In genomic region chr17:44948315-44948795, GRCh38 we compare ENCODE assay signal across 8 cellular contexts. TPM values are rescaled to one million over a fixed set of nuclear protein-coding genes. Genes with fewer than 3 reads are reported as not detected.
DNase-seq lines count a peak whose midpoint lies in the region; ATAC-seq, FAIRE-seq and TF ChIP-seq lines count a peak whose summit lies in the region.

No MANE protein-coding gene starts in this region.

- H3K4me3 Mint-ChIP-seq in T-helper 1 cell treated with Interleukin-12 subunit alpha and Interleukin-12 subunit beta and Interleukin-4 antibody, amounts not matched to agents 30 μg/mL and 1 μg/mL, for 36 hours = peak overlapping the region; percentile 94
- peak overlapping the region; percentile 88 for H3K4me3 Mint-ChIP-seq in activated T-helper 17 cell treated with anti-CD3 and anti-CD28 coated beads, Interleukin-2, amount 50 U/mL, for 72 hours

- peak overlapping the region; percentile 60 to 92 (median 86) for H3K4me3 ChIP-seq in keratinocyte (ENCODE audit: control insufficient read depth in 2 of 3, extremely low read depth in 1 of 3, insufficient read depth in 2 of 3, low read depth in 1 of 3, low read length in 3 of 3)
- peak overlapping the region; percentile 88 to 89 for H3K4me3 ChIP-seq in stomach smooth muscle (ENCODE audit: low read length in 2 of 2)

- no peak for TF ChIP-seq CTCF in keratinocyte (optimal IDR thresholded peaks at IDR 0.05 in 1 of 3, IDR thresholded peaks at IDR 0.05 in 1 of 3, conservative IDR thresholded peaks at IDR 0.05 in 1 of 3; ENCODE audit: extremely low read depth in 1 of 3, insufficient read depth in 2 of 3, low read length in 3 of 3)

- no peaks in the 10 kb centered on the region for H3K27me3 Mint-ChIP-seq in T-helper 1 cell treated with Interleukin-12 subunit alpha and Interleukin-12 subunit beta and Interleukin-4 antibody, amounts not matched to agents 30 μg/mL and 1 μg/mL, for 36 hours (ENCODE audit: low read depth)
- no peaks in the 10 kb centered on the region for H3K27me3 Mint-ChIP-seq in activated T-helper 17 cell treated with anti-CD3 and anti-CD28 coated beads, Interleukin-2, amount 50 U/mL, for 72 hours

- H3K9me3 Mint-ChIP-seq in T-helper 1 cell treated with Interleukin-12 subunit alpha and Interleukin-12 subunit beta and Interleukin-4 antibody, amounts not matched to agents 30 μg/mL and 1 μg/mL, for 36 hours = no peaks in the 10 kb centered on the region
- no peaks in the 10 kb centered on the region for H3K9me3 Mint-ChIP-seq in activated T-helper 17 cell treated with anti-CD3 and anti-CD28 coated beads, Interleukin-2, amount 50 U/mL, for 72 hours

- peak overlapping the region; percentile 95 for H3K27ac Mint-ChIP-seq in T-helper 1 cell treated with Interleukin-12 subunit alpha and Interleukin-12 subunit beta and Interleukin-4 antibody, amounts not matched to agents 30 μg/mL and 1 μg/mL, for 36 hours
- H3K27ac Mint-ChIP-seq in activated T-helper 17 cell treated with anti-CD3 and anti-CD28 coated beads, Interleukin-2, amount 50 U/mL, for 72 hours = peak overlapping the region; percentile 87

- peak overlapping the region; percentile 38 for H2AFZ ChIP-seq in keratinocyte (ENCODE audit: control insufficient read depth, low read length)

- H3K4me1 Mint-ChIP-seq in T-helper 1 cell treated with Interleukin-12 subunit alpha and Interleukin-12 subunit beta and Interleukin-4 antibody, amounts not matched to agents 30 μg/mL and 1 μg/mL, for 36 hours (ENCODE audit: low read depth) = peaks cover 19% of the 10 kb centered on the region
- peaks cover 6% of the 10 kb centered on the region for H3K4me1 Mint-ChIP-seq in activated T-helper 17 cell treated with anti-CD3 and anti-CD28 coated beads, Interleukin-2, amount 50 U/mL, for 72 hours

- peaks cover 8% of the 10 kb centered on the region for H3K4me1 ChIP-seq in keratinocyte (ENCODE audit: control insufficient read depth, extremely low read depth, insufficient read depth, low read length)
- H3K4me1 ChIP-seq in stomach smooth muscle (ENCODE audit: control insufficient read depth, insufficient read depth, low read length) = peaks cover 15% of the 10 kb centered on the region

- dilution Hi-C loops in keratinocyte (cut with MboI; ENCODE audit: extremely low pct_ligation_motif_present, low sequenced_read_pairs) = no loop called here

- FAIRE-seq in keratinocyte (lab: Jason Lieb, UNC) = no peak

- H3K79me2 ChIP-seq in keratinocyte (ENCODE audit: control insufficient read depth, insufficient read depth, low read length) = peaks cover 41% of the 10 kb centered on the region

- peaks cover 10% of the 10 kb centered on the region for H3K36me3 Mint-ChIP-seq in T-helper 1 cell treated with Interleukin-12 subunit alpha and Interleukin-12 subunit beta and Interleukin-4 antibody, amounts not matched to agents 30 μg/mL and 1 μg/mL, for 36 hours (ENCODE audit: low read depth)
- H3K36me3 Mint-ChIP-seq in activated T-helper 17 cell treated with anti-CD3 and anti-CD28 coated beads, Interleukin-2, amount 50 U/mL, for 72 hours (ENCODE audit: low read depth) = peaks cover 9% of the 10 kb centered on the region

- H3K4me2 ChIP-seq in keratinocyte (ENCODE audit: control insufficient read depth, extremely low read depth, insufficient read depth, low read depth, low read length) = peak overlapping the region; percentile 75

- no peaks in the 10 kb centered on the region for H3K27me3 ChIP-seq in keratinocyte (ENCODE audit: control insufficient read depth, extremely low read depth, insufficient read depth, low read length)
- peaks cover 0 to 3% of the 10 kb centered on the region in 2 donors for H3K27me3 ChIP-seq in stomach smooth muscle (ENCODE audit: control insufficient read depth in 1 of 2, insufficient read depth in 2 of 2, low read length in 2 of 2)

- H4K20me1 ChIP-seq in keratinocyte (ENCODE audit: control insufficient read depth, extremely low read depth, insufficient read depth, low read length) = no peaks in the 10 kb centered on the region

- no peak for ATAC-seq in activated T-helper 17 cell treated with anti-CD3 and anti-CD28 coated beads, Interleukin-2, amount 50 U/mL, for 72 hours (replicated peaks)
- ATAC-seq in GM21526 (IDR thresholded peaks at IDR 0.05; ENCODE audit: low FRiP score, unreplicated experiment) = no peak

- DNase-seq in T-helper 1 cell (no peak), keratinocyte (ENCODE audit: low read depth, low spot score) (no peak), NCI-H2107 treated with DMSO at 0.1 percent for 48 hours (lab: John Stamatoyannopoulos, UW; ENCODE audit: unreplicated experiment) (no peak), A172 (ENCODE audit: low spot score) (no peak)

- H3K36me3 ChIP-seq in keratinocyte (ENCODE audit: control insufficient read depth in 2 of 2, extremely low read depth in 1 of 2, insufficient read depth in 2 of 2, low read length in 2 of 2) (no peaks in the 10 kb centered on the region), stomach smooth muscle (ENCODE audit: control insufficient read depth in 2 of 2, insufficient read depth in 2 of 2, low read length in 2 of 2) (no peaks in the 10 kb centered on the region)

- H3K9ac ChIP-seq in keratinocyte (ENCODE audit: control insufficient read depth, extremely low read depth, insufficient read depth, low read length) = peak overlapping the region; percentile 81
- H3K9ac ChIP-seq in stomach smooth muscle (ENCODE audit: low read length in 2 of 2) = peak overlapping the region in 1 of 2 donors; percentile 60

- H3K27ac ChIP-seq in keratinocyte (ENCODE audit: control insufficient read depth, insufficient read depth, low read length) (peak overlapping the region; percentile 40), stomach smooth muscle (ENCODE audit: low read length) (no peak overlapping the region)

- H3K9me1 ChIP-seq in keratinocyte (ENCODE audit: control insufficient read depth, extremely low read depth, insufficient read depth, low read length) = no peaks in the 10 kb centered on the region

- no peaks in the 10 kb centered on the region for H3K9me3 ChIP-seq in keratinocyte (ENCODE audit: control insufficient read depth, low read depth, low read length)
- H3K9me3 ChIP-seq in stomach smooth muscle (ENCODE audit: control insufficient read depth in 2 of 2, low read length in 2 of 2) = no peaks in the 10 kb centered on the region

RNA-seq across cellular contexts. Expression of gene KIF18B, which starts 0.8 kb away (rescaled TPM):
- total RNA-seq in activated T-helper 17 cell treated with anti-CD3 and anti-CD28 coated beads, Interleukin-2, amount 50 U/mL, for 72 hours = 10 to 100 TPM; 37.7 to 51.5 TPM
- 0.99 to 8.1 TPM (median 5.1 TPM) in 3 replicates for polyA plus RNA-seq in keratinocyte
- polyA plus RNA-seq in keratinocyte (2011; ENCODE audit: low read depth) = not detected
- 1.2 and 1.5 TPM in 2 replicates for polyA plus RNA-seq in keratinocyte (2011; cell fraction: cytosol; rRNA removed)
- polyA plus RNA-seq in keratinocyte (2011; cell fraction: nucleus; rRNA removed) = 3.2 and 4.2 TPM in 2 replicates
- polyA plus RNA-seq in keratinocyte (2012; ENCODE audit: low replicate concordance) = 6.3 TPM in 1 of 2 replicates, not detected in the other
- polyA minus RNA-seq in keratinocyte = 0.66 to 17.6 TPM (median 6.4 TPM) in 3 replicates
- 2.7 TPM for polyA minus RNA-seq in keratinocyte (2011; cell fraction: cytosol; rRNA and poly(A)+ RNA removed)
- 1.1 and 2.2 TPM in 2 replicates for polyA minus RNA-seq in keratinocyte (2011; cell fraction: nucleus; rRNA and poly(A)+ RNA removed)
- total RNA-seq in A172 (2014; rRNA removed; shearing (Covaris generic)) = 9.8 and 16.3 TPM in 2 replicates

RNA-seq across cellular contexts. Expression of gene C1QL1, which starts 19.7 kb away (rescaled TPM):
- total RNA-seq in activated T-helper 17 cell treated with anti-CD3 and anti-CD28 coated beads, Interleukin-2, amount 50 U/mL, for 72 hours = under 1 TPM; 0.32 to 0.34 TPM
- 0.04 to 0.15 TPM in 2 of 3 replicates, not detected in the other for polyA plus RNA-seq in keratinocyte
- polyA plus RNA-seq in keratinocyte (2011; ENCODE audit: low read depth) = not detected
- polyA plus RNA-seq in keratinocyte (2011; cell fraction: cytosol; rRNA removed) = not detected in 2 replicates
- not detected in 2 replicates for polyA plus RNA-seq in keratinocyte (2011; cell fraction: nucleus; rRNA removed)
- 0.25 TPM in 1 of 2 replicates, not detected in the other for polyA plus RNA-seq in keratinocyte (2012; ENCODE audit: low replicate concordance)
- polyA minus RNA-seq in keratinocyte = 0.49 TPM in 1 of 3 replicates, not detected in the others
- polyA minus RNA-seq in keratinocyte (2011; cell fraction: cytosol; rRNA and poly(A)+ RNA removed) = not detected
- polyA minus RNA-seq in keratinocyte (2011; cell fraction: nucleus; rRNA and poly(A)+ RNA removed) = not detected in 2 replicates
- total RNA-seq in A172 (2014; rRNA removed; shearing (Covaris generic)) = 22.9 and 28.2 TPM in 2 replicates

RNA-seq across cellular contexts. Expression of gene GFAP, which starts 33.1 kb away (rescaled TPM):
- total RNA-seq in activated T-helper 17 cell treated with anti-CD3 and anti-CD28 coated beads, Interleukin-2, amount 50 U/mL, for 72 hours = not detected
- polyA plus RNA-seq in keratinocyte = 0.14 to 0.32 TPM in 2 of 3 replicates, not detected in the other
- polyA plus RNA-seq in keratinocyte (2011; ENCODE audit: low read depth) = not detected
- polyA plus RNA-seq in keratinocyte (2011; cell fraction: cytosol; rRNA removed) = 0.05 and 0.06 TPM in 2 replicates
- 0.05 and 0.15 TPM in 2 replicates for polyA plus RNA-seq in keratinocyte (2011; cell fraction: nucleus; rRNA removed)
- 0.11 and 0.35 TPM in 2 replicates for polyA plus RNA-seq in keratinocyte (2012; ENCODE audit: low replicate concordance)
- not detected in 3 replicates for polyA minus RNA-seq in keratinocyte
- polyA minus RNA-seq in keratinocyte (2011; cell fraction: cytosol; rRNA and poly(A)+ RNA removed) = not detected
- polyA minus RNA-seq in keratinocyte (2011; cell fraction: nucleus; rRNA and poly(A)+ RNA removed) = not detected in 2 replicates
- total RNA-seq in A172 (2014; rRNA removed; shearing (Covaris generic)) = not detected in 2 replicates

RNA-seq across cellular contexts. Expression of gene EFTUD2, which starts 49.1 kb away (rescaled TPM):
- 100 to 1,000 TPM; 105 to 215 TPM for total RNA-seq in activated T-helper 17 cell treated with anti-CD3 and anti-CD28 coated beads, Interleukin-2, amount 50 U/mL, for 72 hours
- 91.5 to 160 TPM (median 153 TPM) in 3 replicates for polyA plus RNA-seq in keratinocyte
- polyA plus RNA-seq in keratinocyte (2011; ENCODE audit: low read depth) = 103 TPM
- polyA plus RNA-seq in keratinocyte (2011; cell fraction: cytosol; rRNA removed) = 76.2 and 96.0 TPM in 2 replicates
- 131 and 154 TPM in 2 replicates for polyA plus RNA-seq in keratinocyte (2011; cell fraction: nucleus; rRNA removed)
- polyA plus RNA-seq in keratinocyte (2012; ENCODE audit: low replicate concordance) = 43.3 and 123 TPM in 2 replicates
- polyA minus RNA-seq in keratinocyte = 182 to 299 TPM (median 222 TPM) in 3 replicates
- polyA minus RNA-seq in keratinocyte (2011; cell fraction: cytosol; rRNA and poly(A)+ RNA removed) = 67.1 TPM
- 105 and 174 TPM in 2 replicates for polyA minus RNA-seq in keratinocyte (2011; cell fraction: nucleus; rRNA and poly(A)+ RNA removed)
- 185 and 215 TPM in 2 replicates for total RNA-seq in A172 (2014; rRNA removed; shearing (Covaris generic))

Comparison
In these comparisons a context has a peak if more than half of its experiments do, and no peak if none do; other contexts are left out.
1. RNA of gene C1QL1, which starts 19.7 kb away (total RNA-seq): 22.9 to 28.2 TPM in A172; 0.32 to 0.34 TPM in activated T-helper 17 cell treated with anti-CD3 and anti-CD28 coated beads, Interleukin-2, amount 50 U/mL, for 72 hours; every median in the first group is over 10 times any median in the second.